ENCODE assay signal across 12 cellular contexts in the genomic region with DNA sequence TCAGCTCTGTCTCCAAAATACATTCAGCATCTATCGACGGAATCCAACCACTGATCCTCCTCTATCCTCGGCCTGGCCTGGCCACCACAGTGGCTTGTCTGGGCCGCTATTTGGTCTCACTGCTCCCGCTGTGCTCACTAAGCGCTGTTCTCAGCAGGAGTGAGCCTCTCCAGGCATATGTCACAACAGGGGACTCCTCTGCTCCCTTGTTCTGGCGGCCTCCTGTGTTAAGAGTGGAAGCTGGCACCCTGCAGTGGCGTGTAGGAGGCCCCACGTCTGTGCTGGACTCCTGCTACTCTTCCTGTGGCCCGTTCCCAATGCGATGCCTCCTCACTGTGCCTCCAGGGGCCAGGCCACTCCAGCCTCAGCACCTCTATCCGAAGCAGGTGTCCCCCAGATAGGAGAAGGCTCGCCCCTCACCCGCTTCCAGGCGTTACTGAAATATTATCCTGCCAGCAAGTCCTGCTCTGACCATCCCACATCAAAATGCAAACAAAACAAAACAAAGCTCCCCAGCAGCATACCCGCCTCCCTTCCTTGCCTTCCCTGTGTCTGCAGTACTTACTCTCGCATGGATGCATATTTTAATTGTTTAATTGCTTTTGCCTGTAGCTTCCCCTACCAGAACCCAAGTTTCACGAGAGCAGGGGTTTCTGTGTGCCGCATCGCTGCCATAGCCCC. TPM values are rescaled to one million over a fixed set of nuclear protein-coding genes. Genes with fewer than 3 reads are reported as not detected.
DNase-seq lines count a peak whose midpoint lies in the region; ATAC-seq and TF ChIP-seq lines count a peak whose summit lies in the region.
"Had no signal": no experiment of that assay in that cellular context is flagged by ENCODE, and none has a peak within 500 bp of the region (broad histone marks: within the 10 kb centered on the region; RNA-seq: fewer than 3 reads in every experiment).

No MANE protein-coding gene starts in this region.

- H3K36me3 Mint-ChIP-seq in natural killer cell treated with Interleukin-12 subunit alpha and Interleukin-12 subunit beta and Interleukin-15 and Interleukin-18, amount 100 ng/mL, for 72 hours = no peaks in the 10 kb centered on the region
- no peaks in the 10 kb centered on the region for H3K36me3 Mint-ChIP-seq in natural killer cell

- no peak overlapping the region for H3K4me3 Mint-ChIP-seq in natural killer cell treated with Interleukin-12 subunit alpha and Interleukin-12 subunit beta and Interleukin-15 and Interleukin-18, amount 100 ng/mL, for 72 hours
- H3K4me3 Mint-ChIP-seq in natural killer cell = no peak overlapping the region
- H3K4me3 Mint-ChIP-seq: activated naive CD8-positive, alpha-beta T cell had no signal

- no peaks in the 10 kb centered on the region for H3K4me1 ChIP-seq in uterus

- no peaks in the 10 kb centered on the region for H3K9me3 ChIP-seq in WERI-Rb-1 (ENCODE audit: severe bottlenecking)
- no peaks in the 10 kb centered on the region for H3K9me3 ChIP-seq in uterus

- H3K36me3 ChIP-seq in WERI-Rb-1 = peaks cover 65% of the 10 kb centered on the region
- no peaks in the 10 kb centered on the region for H3K36me3 ChIP-seq in uterus

- H3K27ac Mint-ChIP-seq in natural killer cell treated with Interleukin-12 subunit alpha and Interleukin-12 subunit beta and Interleukin-15 and Interleukin-18, amount 100 ng/mL, for 72 hours = no peak overlapping the region
- H3K27ac Mint-ChIP-seq in natural killer cell = peak overlapping the region in 1 of 2 donors; percentile 56
- H3K27ac Mint-ChIP-seq: activated naive CD8-positive, alpha-beta T cell had no signal

- H3K4me3 ChIP-seq in WERI-Rb-1 (ENCODE audit: low read depth, low read length) (no peak overlapping the region), uterus (no peak overlapping the region)

- peak; percentile 25 for DNase-seq in natural killer cell treated with Interleukin-12 subunit alpha and Interleukin-12 subunit beta and Interleukin-15 and Interleukin-18, amount 100 ng/mL, for 72 hours (ENCODE audit: low spot score)
- DNase-seq in natural killer cell (no peak), WERI-Rb-1 (peak; percentile 49), iPS-NIHi11 (ENCODE audit: low spot score) (peak; percentile 38), midbrain (lab: John Stamatoyannopoulos, UW) (no peak), uterus (no peak)
- DNase-seq in central memory CD4-positive, alpha-beta T cell = no peak
- DNase-seq: DMS153; stimulated activated CD8-positive, alpha-beta memory T cell treated with anti-CD3 and anti-CD28 coated beads, Interleukin-4, amount 100 ng/mL, for 48 hours; T-helper 9 cell had no signal

- intact Hi-C loops in natural killer cell (cut with micrococcal nuclease) = no loop called here
- intact Hi-C loops in uterus (cut with DNase I; ENCODE audit: low total_unique reads) = no loop called here

- no peak for ATAC-seq in natural killer cell treated with Interleukin-12 subunit alpha and Interleukin-12 subunit beta and Interleukin-15 and Interleukin-18, amount 100 ng/mL, for 72 hours
- ATAC-seq in natural killer cell (no peak), HG03095 (IDR thresholded peaks at IDR 0.05; ENCODE audit: unreplicated experiment) (no peak)

- H3K4me1 Mint-ChIP-seq in natural killer cell treated with Interleukin-12 subunit alpha and Interleukin-12 subunit beta and Interleukin-15 and Interleukin-18, amount 100 ng/mL, for 72 hours (ENCODE audit: low read depth in 2 of 2) = no peaks in the 10 kb centered on the region
- peaks cover 0 to 5% of the 10 kb centered on the region in 2 donors for H3K4me1 Mint-ChIP-seq in natural killer cell

- no peak for TF ChIP-seq POLR2A in uterus (IDR thresholded peaks at IDR 0.05)

- 0 out of 2 replicates have a peak overlapping the region, but pooled peaks have one; percentile 14 for H3K27ac ChIP-seq in WERI-Rb-1
- no peak overlapping the region for H3K27ac ChIP-seq in uterus

- H3K27me3 ChIP-seq in WERI-Rb-1 (ENCODE audit: insufficient read depth, low read depth, severe bottlenecking) (no peaks in the 10 kb centered on the region), uterus (no peaks in the 10 kb centered on the region)

- no peaks in the 10 kb centered on the region for H3K9me3 Mint-ChIP-seq in natural killer cell treated with Interleukin-12 subunit alpha and Interleukin-12 subunit beta and Interleukin-15 and Interleukin-18, amount 100 ng/mL, for 72 hours
- H3K9me3 Mint-ChIP-seq in natural killer cell = no peaks in the 10 kb centered on the region

- TF ChIP-seq CTCF in natural killer cell (IDR thresholded peaks at IDR 0.05) (no peak), WERI-Rb-1 (IDR thresholded peaks at IDR 0.05; ENCODE audit: low read depth, low read length) (no peak), uterus (IDR thresholded peaks at IDR 0.05) (no peak)

- H3K27me3 Mint-ChIP-seq in natural killer cell treated with Interleukin-12 subunit alpha and Interleukin-12 subunit beta and Interleukin-15 and Interleukin-18, amount 100 ng/mL, for 72 hours = no peaks in the 10 kb centered on the region
- no peaks in the 10 kb centered on the region for H3K27me3 Mint-ChIP-seq in natural killer cell (ENCODE audit: low read depth in 2 of 2)
- H3K27me3 Mint-ChIP-seq: activated naive CD8-positive, alpha-beta T cell had no signal

RNA-seq across cellular contexts. Expression of a gene that starts 39.9 kb away (rescaled TPM):
- 10 to 100 TPM; 35.3 to 69.1 TPM for total RNA-seq in natural killer cell treated with Interleukin-12 subunit alpha and Interleukin-12 subunit beta and Interleukin-15 and Interleukin-18, amount 100 ng/mL, for 72 hours
- 10 to 100 TPM in 2 of 3 donors, 1 to 10 TPM in 1; 8.1 to 15.1 (median 11.2) TPM for total RNA-seq in natural killer cell
- total RNA-seq in uterus = 10 to 100 TPM in 1 of 4 donors, 1 to 10 TPM in 3; 1.0 to 16.0 (median 2.2) TPM

RNA-seq across cellular contexts. Expression of a gene that starts 39.9 kb away (rescaled TPM):
- 10 to 100 TPM; 16.0 to 16.6 TPM for total RNA-seq in natural killer cell treated with Interleukin-12 subunit alpha and Interleukin-12 subunit beta and Interleukin-15 and Interleukin-18, amount 100 ng/mL, for 72 hours
- 10 to 100 TPM; 12.7 to 22.9 (median 15.9) TPM for total RNA-seq in natural killer cell
- total RNA-seq in uterus = 100 to 1,000 TPM in 1 of 4 donors, 10 to 100 TPM in 2, 1 to 10 TPM in 1; 4.7 to 226 (median 22.8) TPM

Comparison
In these comparisons a context has a peak if more than half of its experiments do, and no peak if none do; other contexts are left out.
1. DNase-seq: peak in natural killer cell treated with Interleukin-12 subunit alpha and Interleukin-12 subunit beta and Interleukin-15 and Interleukin-18, amount 100 ng/mL, for 72 hours (single experiment), WERI-Rb-1 (single experiment) and iPS-NIHi11 (single experiment); none in natural killer cell (single experiment), midbrain (single experiment), central memory CD4-positive, alpha-beta T cell (single experiment) and uterus (0 of 2).